In the genomic region with DNA sequence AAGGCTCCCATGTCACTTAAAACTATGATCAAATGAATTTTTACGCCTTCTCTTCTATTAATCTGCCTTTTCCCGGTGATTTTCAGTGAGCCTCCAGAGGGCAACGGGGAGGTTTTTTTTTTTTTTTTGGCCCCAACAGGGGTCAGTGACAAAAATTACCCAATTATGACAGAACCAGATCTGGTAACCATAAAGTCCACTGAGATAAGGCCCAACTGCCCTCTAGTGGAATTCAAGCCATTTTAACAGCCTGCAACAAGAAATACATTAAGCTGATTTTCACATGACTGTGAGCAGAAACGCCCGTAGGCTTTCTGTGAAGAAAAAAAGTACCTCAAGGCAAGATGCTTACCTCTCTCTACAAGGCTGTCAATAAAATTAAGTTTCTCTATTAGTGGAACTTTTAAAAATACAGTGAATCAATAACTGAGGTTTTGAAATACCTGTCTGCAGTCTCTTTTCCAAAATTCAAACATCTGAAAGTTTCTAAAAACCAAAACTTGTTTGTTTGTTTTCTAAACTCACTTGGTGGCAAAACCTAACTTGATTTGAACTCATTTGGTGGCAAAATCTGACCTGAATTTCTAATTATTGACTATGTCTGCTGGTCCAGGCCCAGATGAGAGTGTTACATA, we compare ENCODE assay signal across 1 cellular context.
TF ChIP-seq lines count a peak whose summit lies in the region.

No MANE protein-coding gene starts in this region.

TF ChIP-seq in H1, 55 proteins besides CTCF, POLR2A, EP300 and RAD21 (continued from another document):
- TF ChIP-seq, protein P1, sequence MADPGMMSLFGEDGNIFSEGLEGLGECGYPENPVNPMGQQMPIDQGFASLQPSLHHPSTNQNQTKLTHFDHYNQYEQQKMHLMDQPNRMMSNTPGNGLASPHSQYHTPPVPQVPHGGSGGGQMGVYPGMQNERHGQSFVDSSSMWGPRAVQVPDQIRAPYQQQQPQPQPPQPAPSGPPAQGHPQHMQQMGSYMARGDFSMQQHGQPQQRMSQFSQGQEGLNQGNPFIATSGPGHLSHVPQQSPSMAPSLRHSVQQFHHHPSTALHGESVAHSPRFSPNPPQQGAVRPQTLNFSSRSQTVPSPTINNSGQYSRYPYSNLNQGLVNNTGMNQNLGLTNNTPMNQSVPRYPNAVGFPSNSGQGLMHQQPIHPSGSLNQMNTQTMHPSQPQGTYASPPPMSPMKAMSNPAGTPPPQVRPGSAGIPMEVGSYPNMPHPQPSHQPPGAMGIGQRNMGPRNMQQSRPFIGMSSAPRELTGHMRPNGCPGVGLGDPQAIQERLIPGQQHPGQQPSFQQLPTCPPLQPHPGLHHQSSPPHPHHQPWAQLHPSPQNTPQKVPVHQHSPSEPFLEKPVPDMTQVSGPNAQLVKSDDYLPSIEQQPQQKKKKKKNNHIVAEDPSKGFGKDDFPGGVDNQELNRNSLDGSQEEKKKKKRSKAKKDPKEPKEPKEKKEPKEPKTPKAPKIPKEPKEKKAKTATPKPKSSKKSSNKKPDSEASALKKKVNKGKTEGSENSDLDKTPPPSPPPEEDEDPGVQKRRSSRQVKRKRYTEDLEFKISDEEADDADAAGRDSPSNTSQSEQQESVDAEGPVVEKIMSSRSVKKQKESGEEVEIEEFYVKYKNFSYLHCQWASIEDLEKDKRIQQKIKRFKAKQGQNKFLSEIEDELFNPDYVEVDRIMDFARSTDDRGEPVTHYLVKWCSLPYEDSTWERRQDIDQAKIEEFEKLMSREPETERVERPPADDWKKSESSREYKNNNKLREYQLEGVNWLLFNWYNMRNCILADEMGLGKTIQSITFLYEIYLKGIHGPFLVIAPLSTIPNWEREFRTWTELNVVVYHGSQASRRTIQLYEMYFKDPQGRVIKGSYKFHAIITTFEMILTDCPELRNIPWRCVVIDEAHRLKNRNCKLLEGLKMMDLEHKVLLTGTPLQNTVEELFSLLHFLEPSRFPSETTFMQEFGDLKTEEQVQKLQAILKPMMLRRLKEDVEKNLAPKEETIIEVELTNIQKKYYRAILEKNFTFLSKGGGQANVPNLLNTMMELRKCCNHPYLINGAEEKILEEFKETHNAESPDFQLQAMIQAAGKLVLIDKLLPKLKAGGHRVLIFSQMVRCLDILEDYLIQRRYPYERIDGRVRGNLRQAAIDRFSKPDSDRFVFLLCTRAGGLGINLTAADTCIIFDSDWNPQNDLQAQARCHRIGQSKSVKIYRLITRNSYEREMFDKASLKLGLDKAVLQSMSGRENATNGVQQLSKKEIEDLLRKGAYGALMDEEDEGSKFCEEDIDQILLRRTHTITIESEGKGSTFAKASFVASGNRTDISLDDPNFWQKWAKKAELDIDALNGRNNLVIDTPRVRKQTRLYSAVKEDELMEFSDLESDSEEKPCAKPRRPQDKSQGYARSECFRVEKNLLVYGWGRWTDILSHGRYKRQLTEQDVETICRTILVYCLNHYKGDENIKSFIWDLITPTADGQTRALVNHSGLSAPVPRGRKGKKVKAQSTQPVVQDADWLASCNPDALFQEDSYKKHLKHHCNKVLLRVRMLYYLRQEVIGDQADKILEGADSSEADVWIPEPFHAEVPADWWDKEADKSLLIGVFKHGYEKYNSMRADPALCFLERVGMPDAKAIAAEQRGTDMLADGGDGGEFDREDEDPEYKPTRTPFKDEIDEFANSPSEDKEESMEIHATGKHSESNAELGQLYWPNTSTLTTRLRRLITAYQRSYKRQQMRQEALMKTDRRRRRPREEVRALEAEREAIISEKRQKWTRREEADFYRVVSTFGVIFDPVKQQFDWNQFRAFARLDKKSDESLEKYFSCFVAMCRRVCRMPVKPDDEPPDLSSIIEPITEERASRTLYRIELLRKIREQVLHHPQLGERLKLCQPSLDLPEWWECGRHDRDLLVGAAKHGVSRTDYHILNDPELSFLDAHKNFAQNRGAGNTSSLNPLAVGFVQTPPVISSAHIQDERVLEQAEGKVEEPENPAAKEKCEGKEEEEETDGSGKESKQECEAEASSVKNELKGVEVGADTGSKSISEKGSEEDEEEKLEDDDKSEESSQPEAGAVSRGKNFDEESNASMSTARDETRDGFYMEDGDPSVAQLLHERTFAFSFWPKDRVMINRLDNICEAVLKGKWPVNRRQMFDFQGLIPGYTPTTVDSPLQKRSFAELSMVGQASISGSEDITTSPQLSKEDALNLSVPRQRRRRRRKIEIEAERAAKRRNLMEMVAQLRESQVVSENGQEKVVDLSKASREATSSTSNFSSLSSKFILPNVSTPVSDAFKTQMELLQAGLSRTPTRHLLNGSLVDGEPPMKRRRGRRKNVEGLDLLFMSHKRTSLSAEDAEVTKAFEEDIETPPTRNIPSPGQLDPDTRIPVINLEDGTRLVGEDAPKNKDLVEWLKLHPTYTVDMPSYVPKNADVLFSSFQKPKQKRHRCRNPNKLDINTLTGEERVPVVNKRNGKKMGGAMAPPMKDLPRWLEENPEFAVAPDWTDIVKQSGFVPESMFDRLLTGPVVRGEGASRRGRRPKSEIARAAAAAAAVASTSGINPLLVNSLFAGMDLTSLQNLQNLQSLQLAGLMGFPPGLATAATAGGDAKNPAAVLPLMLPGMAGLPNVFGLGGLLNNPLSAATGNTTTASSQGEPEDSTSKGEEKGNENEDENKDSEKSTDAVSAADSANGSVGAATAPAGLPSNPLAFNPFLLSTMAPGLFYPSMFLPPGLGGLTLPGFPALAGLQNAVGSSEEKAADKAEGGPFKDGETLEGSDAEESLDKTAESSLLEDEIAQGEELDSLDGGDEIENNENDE (IDR thresholded peaks at IDR 0.05; ENCODE audit: insufficient replicate concordance, low read length), result no peak
- TF ChIP-seq TAF1 (IDR thresholded peaks at IDR 0.05; ENCODE audit: low read depth, low read length), result no peak
- TF ChIP-seq SP2 (IDR thresholded peaks at IDR 0.05; ENCODE audit: low read length), result no peak
- no peak for TF ChIP-seq FOSL1 (IDR thresholded peaks at IDR 0.05; ENCODE audit: insufficient read depth, low read depth, low read length)
- TF ChIP-seq RBBP5 (IDR thresholded peaks at IDR 0.05; ENCODE audit: borderline replicate concordance, low read depth, low read length), result no peak
- no peak for TF ChIP-seq TEAD4 (IDR thresholded peaks at IDR 0.05; ENCODE audit: low read depth, low read length)
- no peak for TF ChIP-seq CHD1 (IDR thresholded peaks at IDR 0.05; ENCODE audit: low read depth, low read length)
- TF ChIP-seq ATF2 (IDR thresholded peaks at IDR 0.05; ENCODE audit: low read length), result no peak
TF ChIP-seq in H1: peak in this region for 0.
